In the genomic region with DNA sequence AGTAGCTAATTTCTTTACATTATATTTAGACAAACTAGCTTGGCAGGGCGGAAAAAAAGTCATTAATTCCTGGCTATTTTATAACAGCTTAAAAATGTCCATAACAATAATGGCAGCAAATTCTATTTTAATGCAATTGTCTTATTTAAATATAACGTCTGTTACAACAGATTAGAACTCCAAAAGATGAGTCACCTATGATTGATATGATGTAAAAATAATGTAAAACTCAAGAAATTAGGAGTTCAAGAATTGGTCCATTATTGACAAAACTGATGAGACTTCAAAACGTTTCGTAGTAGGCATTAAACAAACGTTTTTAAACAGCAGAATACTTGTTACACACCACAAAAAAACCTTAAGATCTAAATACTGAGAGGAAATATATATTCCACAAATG, we compare ENCODE assay signal across 1 cellular context.
TF ChIP-seq lines count a peak whose summit lies in the region.

No MANE protein-coding gene starts in this region.

TF ChIP-seq in IMR-90, 13 proteins besides CTCF, POLR2A, EP300 and RAD21 (continued from another document):
- TF ChIP-seq, protein P1, sequence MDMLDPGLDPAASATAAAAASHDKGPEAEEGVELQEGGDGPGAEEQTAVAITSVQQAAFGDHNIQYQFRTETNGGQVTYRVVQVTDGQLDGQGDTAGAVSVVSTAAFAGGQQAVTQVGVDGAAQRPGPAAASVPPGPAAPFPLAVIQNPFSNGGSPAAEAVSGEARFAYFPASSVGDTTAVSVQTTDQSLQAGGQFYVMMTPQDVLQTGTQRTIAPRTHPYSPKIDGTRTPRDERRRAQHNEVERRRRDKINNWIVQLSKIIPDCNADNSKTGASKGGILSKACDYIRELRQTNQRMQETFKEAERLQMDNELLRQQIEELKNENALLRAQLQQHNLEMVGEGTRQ (IDR thresholded peaks at IDR 0.05; ENCODE audit: low read depth, low read length) = no peak
- TF ChIP-seq MAZ (IDR thresholded peaks at IDR 0.05; ENCODE audit: borderline replicate concordance, low read depth, low read length) (no peak), FOS (IDR thresholded peaks at IDR 0.05; ENCODE audit: low read depth, low read length) (no peak), RFX5 (IDR thresholded peaks at IDR 0.05; ENCODE audit: low read depth, low read length) (no peak), RCOR1 (IDR thresholded peaks at IDR 0.05; ENCODE audit: insufficient replicate concordance, low read length) (no peak), MXI1 (IDR thresholded peaks at IDR 0.05; ENCODE audit: borderline replicate concordance, low read depth, low read length) (no peak), SMC3 (IDR thresholded peaks at IDR 0.05; ENCODE audit: low read depth, low read length) (no peak)
